In genomic region chr7:42617781-42618457, GRCh38 we compare ENCODE assay signal across 27 cellular contexts.
A peak's percentile ranks its signal among the peaks of the same experiment; 100 is the strongest.
DNase-seq lines count a peak whose midpoint lies in the region; ATAC-seq, FAIRE-seq and TF ChIP-seq lines count a peak whose summit lies in the region.
"Had no signal": no experiment of that assay in that cellular context is flagged by ENCODE, and none has a peak within 500 bp of the region (broad histone marks: within the 10 kb centered on the region; RNA-seq: fewer than 3 reads in every experiment).

No MANE protein-coding gene starts in this region.

- H3K27me3 Mint-ChIP-seq in endodermal cell (ENCODE audit: insufficient read depth) (no peaks in the 10 kb centered on the region), nephron progenitor cell (ENCODE audit: low read depth, poor library complexity) (peaks cover 2% of the 10 kb centered on the region)
- H3K27me3 Mint-ChIP-seq: activated CD4-positive, alpha-beta memory T cell treated with anti-CD3 and anti-CD28 coated beads, Interleukin-2, amount 10 ng/mL, durations not matched to agents 7 days and 5 days had no signal

- DNase-seq in HepG2 (ENCODE audit: low spot score) (no peak), right lobe of liver (no peak), endodermal cell (peak; percentile 74), nephron progenitor cell (peak; percentile 55), 8988T (no peak), NCI-H510A treated with DMSO at 0.1 percent for 48 hours (lab: John Stamatoyannopoulos, UW) (no peak), HTR-8/SVneo (ENCODE audit: insufficient read length, low spot score) (no peak)
- DNase-seq: activated CD4-positive, alpha-beta memory T cell treated with anti-CD3 and anti-CD28 coated beads, Interleukin-2, amount 10 ng/mL, durations not matched to agents 7 days and 5 days; activated gamma-delta T cell; activated T-cell treated with anti-CD3 and anti-CD28 coated beads for 4 hours; adrenal gland; Caco-2; dermis blood vessel endothelial cell; EL; HFFc6; IMR-90; kidney glomerular epithelial cell; natural killer cell; NCI-H1436 treated with DMSO at 0.1 percent for 48 hours; NCI-H2171 treated with DMSO at 0.1 percent for 48 hours; NCI-H748 treated with DMSO at 0.1 percent for 48 hours; stimulated activated CD4-positive, alpha-beta T cell treated with anti-CD3 and anti-CD28 coated beads, Interleukin-12 subunit alpha, Interleukin-12 subunit beta, amount 100 ng/mL, for 4 hours had no signal

- TF ChIP-seq CTCF in HepG2 (CRISPR knock-in tag; IDR thresholded peaks at IDR 0.05) (no peak), right lobe of liver (IDR thresholded peaks at IDR 0.05) (no peak), endodermal cell (conservative IDR thresholded peaks at IDR 0.05) (peak; percentile 60), nephron progenitor cell (IDR thresholded peaks at IDR 0.05) (peak; percentile 30)

- no peaks in the 10 kb centered on the region for H3K36me3 Mint-ChIP-seq in endodermal cell (ENCODE audit: low read depth)
- no peaks in the 10 kb centered on the region for H3K36me3 Mint-ChIP-seq in nephron progenitor cell (ENCODE audit: low read depth)
- H3K36me3 Mint-ChIP-seq: memory B cell, natural killer cell had no signal

- H3K9me3 ChIP-seq in HepG2 (ENCODE audit: low read length) (no peaks in the 10 kb centered on the region), right lobe of liver (no peaks in the 10 kb centered on the region), endodermal cell (ENCODE audit: control insufficient read depth, low read length) (no peaks in the 10 kb centered on the region)
- H3K9me3 ChIP-seq: A549, adrenal gland, Caco-2, SJSA1 had no signal

- no peak for TF ChIP-seq EP300 in HepG2 (IDR thresholded peaks at IDR 0.05; ENCODE audit: low read depth in 2 of 2, low read length in 2 of 2)
- no peak for TF ChIP-seq EP300 in HepG2 (CRISPR knock-in tag; IDR thresholded peaks at IDR 0.05; ENCODE audit: borderline replicate concordance)

- H4K20me1 ChIP-seq in HepG2 (ENCODE audit: insufficient read depth, low read length), result no peaks in the 10 kb centered on the region

- H3K9me3 Mint-ChIP-seq in endodermal cell (no peaks in the 10 kb centered on the region), nephron progenitor cell (no peaks in the 10 kb centered on the region)
- H3K9me3 Mint-ChIP-seq: HFFc6, memory B cell, natural killer cell had no signal

- H3K9ac ChIP-seq in HepG2 (ENCODE audit: insufficient read depth, low read depth, low read length) (no peak overlapping the region), endodermal cell (ENCODE audit: extremely low read depth, low read length, poor library complexity, severe bottlenecking) (no peak overlapping the region)

- H3K27ac Mint-ChIP-seq in endodermal cell (no peak overlapping the region), nephron progenitor cell (no peak overlapping the region)
- H3K27ac Mint-ChIP-seq: activated CD4-positive, alpha-beta memory T cell treated with anti-CD3 and anti-CD28 coated beads, Interleukin-2, amount 10 ng/mL, durations not matched to agents 7 days and 5 days; HFFc6; memory B cell; natural killer cell had no signal

- no TSS peak for BruUV-seq in HepG2 (replicated peaks; lab: Mats Ljungman, UMichigan)

- no peak overlapping the region for H3K4me3 ChIP-seq in HepG2 (replicated peaks in 1 of 3; ENCODE audit: insufficient read depth in 1 of 3, low read depth in 2 of 3, low read length in 3 of 3)
- H3K4me3 ChIP-seq in right lobe of liver, result no peak overlapping the region
- H3K4me3 ChIP-seq in endodermal cell (ENCODE audit: low read length), result no peak overlapping the region
- H3K4me3 ChIP-seq: A549, adrenal gland, SJSA1 had no signal

- H3K36me3 ChIP-seq in HepG2 (replicated peaks in 1 of 2; ENCODE audit: control insufficient read depth in 1 of 2, insufficient read depth in 2 of 2, low read length in 2 of 2) (no peaks in the 10 kb centered on the region), right lobe of liver (no peaks in the 10 kb centered on the region), endodermal cell (ENCODE audit: control insufficient read depth, insufficient read depth, low read length) (no peaks in the 10 kb centered on the region)
- H3K36me3 ChIP-seq: adrenal gland, SJSA1 had no signal

- no peaks in the 10 kb centered on the region for H3K79me2 ChIP-seq in HepG2 (ENCODE audit: insufficient read depth, low read length)

- intact Hi-C loops in HepG2 (cut with micrococcal nuclease; ENCODE audit: unreplicated experiment), result no loop called here
- intact Hi-C loops in right lobe of liver (cut with DNase I), result no loop called here

- H3K27me3 ChIP-seq in HepG2 (ENCODE audit: control insufficient read depth in 1 of 2, insufficient read depth in 2 of 2, low read length in 2 of 2) (no peaks in the 10 kb centered on the region), right lobe of liver (no peaks in the 10 kb centered on the region), endodermal cell (ENCODE audit: control insufficient read depth, insufficient read depth, low read length, poor library complexity, severe bottlenecking) (no peaks in the 10 kb centered on the region)
- H3K27me3 ChIP-seq: adrenal gland, SJSA1 had no signal

- TF ChIP-seq RAD21 in HepG2 (CRISPR knock-in tag; IDR thresholded peaks at IDR 0.05), result no peak

- H3K27ac ChIP-seq in HepG2 (ENCODE audit: extremely low read length, insufficient read depth, low read length) (no peak overlapping the region), right lobe of liver (no peak overlapping the region), endodermal cell (ENCODE audit: low read depth, low read length) (no peak overlapping the region)
- H3K27ac ChIP-seq: A549, adrenal gland, epithelial cell of prostate, SJSA1 had no signal

- WGBS in HepG2 (ENCODE audit: low lambda C conversion rate), result 2% methylated on average over 3 of the region's 8 CpGs
- WGBS in right lobe of liver (ENCODE audit: insufficient coverage, low coverage, low lambda C conversion rate, missing lambda C conversion rate), result 31% methylated on average over 5 of the region's 8 CpGs
- 82 to 83% methylated on average over 5 to 8 of the region's 8 CpGs for WGBS in endodermal cell (ENCODE audit: insufficient coverage in 1 of 2, insufficient read length in 1 of 2), 2 experiments

- ATAC-seq in HepG2 (peak; percentile 71), right lobe of liver (no peak), GM18505 (IDR thresholded peaks at IDR 0.05; ENCODE audit: unreplicated experiment) (no peak)
- ATAC-seq: natural killer cell had no signal

- H3K4me3 Mint-ChIP-seq in endodermal cell, result no peak overlapping the region
- H3K4me3 Mint-ChIP-seq in nephron progenitor cell, result no peak overlapping the region
- H3K4me3 Mint-ChIP-seq: activated CD4-positive, alpha-beta memory T cell treated with anti-CD3 and anti-CD28 coated beads, Interleukin-2, amount 10 ng/mL, durations not matched to agents 7 days and 5 days; HFFc6; memory B cell; natural killer cell had no signal

- POLR2A ChIA-PET in HepG2 (lab: Yijun Ruan, JAX), result no interaction called here

- TF ChIP-seq POLR2A in HepG2 (IDR thresholded peaks at IDR 0.05; ENCODE audit: insufficient read depth in 1 of 2, low read depth in 2 of 2, low read length in 2 of 2), result no peak
- TF ChIP-seq POLR2A in right lobe of liver (IDR thresholded peaks at IDR 0.05), result no peak
- no peak for TF ChIP-seq POLR2A in GM18505 (IDR thresholded peaks at IDR 0.05; ENCODE audit: borderline replicate concordance, extremely low read depth, insufficient read depth, insufficient read length)

- CTCF ChIA-PET in HepG2 (lab: Yijun Ruan, JAX; ENCODE audit: low intra/inter-chr PET ratio, low total read pairs), result no interaction called here

- H3K4me1 Mint-ChIP-seq in endodermal cell, result no peaks in the 10 kb centered on the region
- peaks cover 51% of the 10 kb centered on the region for H3K4me1 Mint-ChIP-seq in nephron progenitor cell
- H3K4me1 Mint-ChIP-seq: activated CD4-positive, alpha-beta memory T cell treated with anti-CD3 and anti-CD28 coated beads, Interleukin-2, amount 10 ng/mL, durations not matched to agents 7 days and 5 days; memory B cell; natural killer cell had no signal

- in situ Hi-C loops in HepG2 (cut with HindIII; ENCODE audit: extremely low pct_ligation_motif_present, low pct_unique_long_range_greater_than_20kb), result no loop called here

- H3K4me2 ChIP-seq in HepG2 (ENCODE audit: low read depth, low read length), result no peak overlapping the region
- H3K4me2 ChIP-seq: A549 had no signal

- FAIRE-seq in HepG2 (lab: Jason Lieb, UNC) (no peak), HTR-8/SVneo (lab: Jason Lieb, UNC) (no peak)
- FAIRE-seq: A549 had no signal

- no peaks in the 10 kb centered on the region for H3K4me1 ChIP-seq in HepG2 (ENCODE audit: insufficient read depth, low read length)
- no peaks in the 10 kb centered on the region for H3K4me1 ChIP-seq in right lobe of liver
- H3K4me1 ChIP-seq in endodermal cell (ENCODE audit: control insufficient read depth, insufficient read depth, low read length), result no peaks in the 10 kb centered on the region
- H3K4me1 ChIP-seq: A549, adrenal gland, Caco-2, SJSA1 had no signal

- no peak overlapping the region for H2AFZ ChIP-seq in HepG2 (ENCODE audit: low read length)

TF ChIP-seq in HepG2, 621 proteins besides CTCF, POLR2A, EP300 and RAD21:
- no peak for TF ChIP-seq SNRNP70 (IDR thresholded peaks at IDR 0.05; ENCODE audit: low read depth, low read length)
- TF ChIP-seq NCOA2 (CRISPR knock-in tag; IDR thresholded peaks at IDR 0.05), result no peak
- no peak for TF ChIP-seq TBP (CRISPR knock-in tag; IDR thresholded peaks at IDR 0.05)
- TF ChIP-seq ZNF33B (CRISPR knock-in tag; IDR thresholded peaks at IDR 0.05), result no peak
- no peak for TF ChIP-seq ZNF34 (CRISPR knock-in tag; IDR thresholded peaks at IDR 0.05; ENCODE audit: borderline replicate concordance)
- TF ChIP-seq U2AF1 (optimal IDR thresholded peaks at IDR 0.05; ENCODE audit: low read depth, low read length), result no peak
- TF ChIP-seq ZGPAT (CRISPR knock-in tag; IDR thresholded peaks at IDR 0.05), result no peak
- no peak for TF ChIP-seq TAF1 (CRISPR knock-in tag; IDR thresholded peaks at IDR 0.05)

Comparison
In these comparisons a context has a peak if more than half of its experiments do, and no peak if none do; other contexts are left out.
1. DNase-seq: peak in endodermal cell (single experiment) and nephron progenitor cell (single experiment); none in HepG2 (single experiment), right lobe of liver (0 of 3), 8988T (single experiment), NCI-H510A treated with DMSO at 0.1 percent for 48 hours (single experiment) and HTR-8/SVneo (single experiment).
2. CTCF ChIP-seq: peak in endodermal cell (single experiment) and nephron progenitor cell (single experiment); none in HepG2 (single experiment) and right lobe of liver (0 of 4).